In the genomic region with DNA sequence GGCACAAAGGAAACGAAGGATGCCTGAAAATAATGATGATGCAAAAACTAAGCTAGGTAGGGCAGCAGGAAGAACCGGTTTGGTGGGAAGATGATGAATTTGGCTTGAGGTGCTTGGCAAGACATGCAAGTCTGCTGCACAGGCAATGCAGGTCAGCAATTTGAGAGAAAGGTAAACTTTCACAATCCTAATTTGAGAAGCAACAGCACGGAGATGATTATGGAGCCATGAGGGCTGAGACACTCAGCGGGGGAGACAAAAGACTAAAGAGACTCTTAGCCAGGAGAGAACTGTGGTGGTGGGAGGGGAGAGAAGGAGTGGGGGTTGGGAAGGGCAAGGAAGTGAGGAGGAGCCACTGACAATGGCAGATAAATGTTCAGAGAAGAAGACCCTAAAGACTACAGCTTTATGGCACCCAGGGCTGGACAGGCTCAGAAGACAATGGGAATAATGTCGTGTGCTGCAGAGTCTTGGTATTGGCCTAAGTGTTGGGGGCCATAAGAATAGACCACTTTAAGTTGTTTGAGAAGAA, we compare ENCODE assay signal across 13 cellular contexts. TPM values are rescaled to one million over a fixed set of nuclear protein-coding genes. Genes with fewer than 3 reads are reported as not detected.
A peak's percentile ranks its signal among the peaks of the same experiment; 100 is the strongest.
DNase-seq lines count a peak whose midpoint lies in the region; ATAC-seq, FAIRE-seq and TF ChIP-seq lines count a peak whose summit lies in the region.
"Had no signal": no experiment of that assay in that cellular context is flagged by ENCODE, and none has a peak within 500 bp of the region (broad histone marks: within the 10 kb centered on the region; RNA-seq: fewer than 3 reads in every experiment).

No MANE protein-coding gene starts in this region.

- peak; percentile 25 for DNase-seq in NCI-H345 (lab: John Stamatoyannopoulos, UW)
- DNase-seq in NCI-H345 treated with DMSO at 0.1 percent for 48 hours (lab: John Stamatoyannopoulos, UW; ENCODE audit: unreplicated experiment) = no peak
- DNase-seq in NCI-H2196 treated with DMSO at 0.1 percent for 48 hours (lab: John Stamatoyannopoulos, UW; ENCODE audit: unreplicated experiment) = peak; percentile 68
- DNase-seq in foreskin keratinocyte = peak; percentile 94 to 97
- DNase-seq in small intestine = peak; percentile 61
- no peak for DNase-seq in NCI-H82 treated with DMSO at 0.1 percent for 48 hours (lab: John Stamatoyannopoulos, UW; ENCODE audit: unreplicated experiment)
- DNase-seq: activated B cell treated with CpG ODN at 0.5 μM for 24 hours; NCI-H1436; stimulated activated CD4-positive, alpha-beta T cell treated with anti-CD3 and anti-CD28 coated beads, Interleukin-12 subunit alpha, Interleukin-12 subunit beta, amount 100 ng/mL, for 4 hours had no signal

- no peak for FAIRE-seq in small intestine (lab: Jason Lieb, UNC)

- WGBS in small intestine, 3 donors = 16 to 48% (median 34%) methylated on average over 5 of the region's 5 CpGs

- no peak for TF ChIP-seq CTCF in foreskin keratinocyte (conservative IDR thresholded peaks at IDR 0.05)

- ATAC-seq in foreskin keratinocyte (peak; percentile 80), HG02678 (IDR thresholded peaks at IDR 0.05; ENCODE audit: unreplicated experiment) (no peak)
- ATAC-seq in activated CD4-positive, CD25-positive, alpha-beta regulatory T cell treated with anti-CD3 and anti-CD28 coated beads, Interleukin-2, amount 50 U/mL, for 24 hours = no peak

- H3K27me3 ChIP-seq in foreskin keratinocyte (no peaks in the 10 kb centered on the region), small intestine (ENCODE audit: control insufficient read depth in 2 of 2, insufficient read depth in 2 of 2, low read length in 2 of 2) (no peaks in the 10 kb centered on the region)
- H3K27me3 ChIP-seq: heart left ventricle, tibial nerve had no signal

- no peak overlapping the region for H3K4me3 ChIP-seq in small intestine (ENCODE audit: low read depth in 1 of 2, low read length in 2 of 2)
- H3K4me3 ChIP-seq: tibial nerve had no signal

- H3K9me3 ChIP-seq in small intestine (ENCODE audit: control insufficient read depth, low read depth) = no peaks in the 10 kb centered on the region
- H3K9me3 ChIP-seq: tibial nerve had no signal

- H3K4me1 ChIP-seq in foreskin keratinocyte (peaks cover 34% of the 10 kb centered on the region), small intestine (ENCODE audit: control insufficient read depth in 2 of 2, insufficient read depth in 1 of 2, low read depth in 1 of 2, low read length in 1 of 2) (peaks cover 2 to 23% of the 10 kb centered on the region in 2 donors)

- H3K27ac ChIP-seq in foreskin keratinocyte (peak overlapping the region; percentile 36), small intestine (ENCODE audit: low read depth in 1 of 2, low read length in 1 of 2) (peak overlapping the region in 1 of 2 donors; percentile 83)

- H3K36me3 ChIP-seq in small intestine (ENCODE audit: control insufficient read depth in 2 of 2, insufficient read depth in 2 of 2, low read length in 2 of 2) = no peaks in the 10 kb centered on the region
- H3K36me3 ChIP-seq: heart left ventricle, tibial nerve had no signal

RNA-seq across cellular contexts. Expression of a gene that starts 19.4 kb away (rescaled TPM):
- total RNA-seq in foreskin keratinocyte = 53.6 and 55.9 TPM in 2 replicates
- polyA plus RNA-seq in foreskin keratinocyte (33.0 and 37.9 TPM in 2 replicates), small intestine (10 to 100 TPM; 23.0 to 32.7 (median 24.4) TPM)

RNA-seq across cellular contexts. Expression of a gene that starts 59.4 kb away (rescaled TPM):
- 1.1 and 1.5 TPM in 2 replicates for total RNA-seq in foreskin keratinocyte
- polyA plus RNA-seq in foreskin keratinocyte (1.1 and 1.4 TPM in 2 replicates), small intestine (under 1 TPM in 2 of 3 donors, not detected in 1; under 0.01 to 0.24 TPM)
- total RNA-seq: activated B cell treated with CpG ODN at 0.5 μM for 24 hours, tibial nerve had no signal
- polyA plus RNA-seq: heart left ventricle had no signal

Comparison
In these comparisons a context has a peak if more than half of its experiments do, and no peak if none do; other contexts are left out.
1. DNase-seq: peak in NCI-H345 (single experiment), NCI-H2196 treated with DMSO at 0.1 percent for 48 hours (single experiment), foreskin keratinocyte (2 of 2) and small intestine (single experiment); none in NCI-H345 treated with DMSO at 0.1 percent for 48 hours (single experiment) and NCI-H82 treated with DMSO at 0.1 percent for 48 hours (single experiment).